ENCODE assay signal across 34 cellular contexts in genomic region chr5:4684946-4685345, GRCh38.
"Had no signal": no experiment of that assay in that cellular context is flagged by ENCODE, and none has a peak within 500 bp of the region (broad histone marks: within the 10 kb centered on the region; RNA-seq: fewer than 3 reads in every experiment).

No MANE protein-coding gene starts in this region.

- H3K27ac ChIP-seq: adrenal gland, ascending aorta, body of pancreas, brain microvascular endothelial cell, breast epithelium, cardiac muscle cell had no signal

- H3K9me3 ChIP-seq: adrenal gland, ascending aorta had no signal

- H3K27me3 ChIP-seq: adrenal gland, ascending aorta, body of pancreas, brain microvascular endothelial cell, breast epithelium, cardiac muscle cell had no signal

- H3K4me3 ChIP-seq: adrenal gland, ascending aorta, body of pancreas, breast epithelium, cardiac muscle cell had no signal

- ATAC-seq: activated naive CD4-positive, alpha-beta T cell treated with anti-CD3 and anti-CD28 coated beads, Interleukin-2, amount 50 U/mL, for 72 hours; activated naive CD8-positive, alpha-beta T cell treated with anti-CD3 and anti-CD28 coated beads, Interleukin-2, amount 50 U/mL, for 24 hours; activated T-cell treated with anti-CD3 and anti-CD28 coated beads, Interleukin-2, amount 50 U/mL, for 4 hours; activated T-cell treated with anti-CD3 and anti-CD28 coated beads, Interleukin-2, amount 50 U/mL, for 72 hours; activated T-helper 17 cell treated with anti-CD3 and anti-CD28 coated beads, Interleukin-2, amount 50 U/mL, for 72 hours; body of pancreas had no signal

- FAIRE-seq: astrocyte, bronchial epithelial cell had no signal

- H3K4me1 ChIP-seq: adrenal gland, ascending aorta, body of pancreas, breast epithelium had no signal

- DNase-seq: activated effector memory CD4-positive, alpha-beta T cell treated with anti-CD3 and anti-CD28 coated beads, Interleukin-2, amount 50 U/mL, for 16 hours; activated effector memory CD4-positive, alpha-beta T cell treated with Interleukin-2 at 50 U/mL for 16 hours; activated gamma-delta T cell; activated gamma-delta T cell treated with Interleukin-2 at 50 U/mL for 16 hours; activated naive CD4-positive, alpha-beta T cell; activated naive CD4-positive, alpha-beta T cell treated with anti-CD3 and anti-CD28 coated beads for 36 hours; activated naive CD4-positive, alpha-beta T cell treated with anti-CD3 and anti-CD28 coated beads, Interleukin-2, amount 10 ng/mL, durations not matched to agents 7 days and 5 days; activated naive CD4-positive, alpha-beta T cell treated with anti-CD3 and anti-CD28 coated beads, Interleukin-2, amount 50 U/mL, for 16 hours; activated naive CD4-positive, alpha-beta T cell treated with Interleukin-2 at 50 U/mL for 16 hours; activated naive CD8-positive, alpha-beta T cell treated with anti-CD3 and anti-CD28 coated beads for 36 hours; activated naive CD8-positive, alpha-beta T cell treated with anti-CD3 and anti-CD28 coated beads, Interleukin-2, amount 10 ng/mL, durations not matched to agents 7 days and 5 days; activated naive CD8-positive, alpha-beta T cell treated with anti-CD3 and anti-CD28 coated beads, Interleukin-2, amount 50 U/mL, for 24 hours; activated T-cell treated with anti-CD3 and anti-CD28 coated beads, Interleukin-2, amount 50 U/mL, for 1 hour; activated T-cell treated with anti-CD3 and anti-CD28 coated beads, Interleukin-2, amount 50 U/mL, for 24 hours; activated T-cell treated with anti-CD3 and anti-CD28 coated beads, Interleukin-2, amount 50 U/mL, for 4 hours; activated T-cell treated with anti-CD3 and anti-CD28 coated beads, Interleukin-2, amount 50 U/mL, for 48 hours; activated T-cell treated with anti-CD3 and anti-CD28 coated beads, Interleukin-2, amount 50 U/mL, for 72 hours; adrenal gland; amniotic stem cell; amygdala; anterior cingulate cortex; aorta; body of pancreas; brain microvascular endothelial cell; caudate nucleus; central memory CD4-positive, alpha-beta T cell; cerebellar nuclear complex had no signal

- H3K36me3 ChIP-seq: adrenal gland, ascending aorta, brain microvascular endothelial cell, breast epithelium, cardiac muscle cell had no signal
